ENCODE assay signal across 13 cellular contexts in genomic region chr4:143667461-143667860, GRCh38. TPM values are rescaled to one million over a fixed set of nuclear protein-coding genes. Genes with fewer than 3 reads are reported as not detected.
DNase-seq lines count a peak whose midpoint lies in the region; ATAC-seq and TF ChIP-seq lines count a peak whose summit lies in the region.
"Had no signal": no experiment of that assay in that cellular context is flagged by ENCODE, and none has a peak within 500 bp of the region (broad histone marks: within the 10 kb centered on the region; RNA-seq: fewer than 3 reads in every experiment).

No MANE protein-coding gene starts in this region.

- no peak overlapping the region for H3K4me3 Mint-ChIP-seq in mesothelial cell of epicardium
- H3K4me3 Mint-ChIP-seq: activated B cell treated with CpG ODN at 0.5 μM for 24 hours; activated naive CD4-positive, alpha-beta T cell treated with anti-CD3 and anti-CD28 coated beads, Interleukin-2, amount 50 U/mL, for 24 hours; naive B cell had no signal

- no peaks in the 10 kb centered on the region for H3K36me3 Mint-ChIP-seq in mesothelial cell of epicardium

- in situ Hi-C loops in KBM-7 (cut with MboI; ENCODE audit: low pct_unique_long_range_greater_than_20kb, low sequenced_read_pairs) = no loop called here

- DNase-seq in A172 (ENCODE audit: low spot score) (peak; percentile 55), KBM-7 (peak; percentile 43), epithelial cell of proximal tubule (ENCODE audit: low read depth) (peak; percentile 22), midbrain (lab: John Stamatoyannopoulos, UW) (peak; percentile 46), mesothelial cell of epicardium (ENCODE audit: low spot score in 2 of 2, unreplicated experiment in 2 of 2) (no peak), T-helper 1 cell (no peak)
- DNase-seq: activated B cell treated with CpG ODN at 0.5 μM for 24 hours, BE2C, naive B cell had no signal

- no peaks in the 10 kb centered on the region for H3K27me3 Mint-ChIP-seq in mesothelial cell of epicardium (ENCODE audit: low read depth)
- H3K27me3 Mint-ChIP-seq: activated B cell treated with CpG ODN at 0.5 μM for 24 hours had no signal

- no peak overlapping the region for H3K27ac Mint-ChIP-seq in mesothelial cell of epicardium
- H3K27ac Mint-ChIP-seq: activated B cell treated with CpG ODN at 0.5 μM for 24 hours; activated naive CD4-positive, alpha-beta T cell treated with anti-CD3 and anti-CD28 coated beads, Interleukin-2, amount 50 U/mL, for 24 hours; naive B cell had no signal

- H3K9me3 Mint-ChIP-seq in mesothelial cell of epicardium = peaks cover 15% of the 10 kb centered on the region

- no peak for TF ChIP-seq CTCF in epithelial cell of proximal tubule (conservative IDR thresholded peaks at IDR 0.05; ENCODE audit: low read depth, low read length)
- TF ChIP-seq CTCF in mesothelial cell of epicardium (IDR thresholded peaks at IDR 0.05; ENCODE audit: unreplicated experiment) = no peak

- H3K4me3 ChIP-seq in epithelial cell of proximal tubule (ENCODE audit: low read depth, low read length) = no peak overlapping the region
- H3K4me3 ChIP-seq: esophagus muscularis mucosa had no signal

- ATAC-seq in HG03378 (IDR thresholded peaks at IDR 0.05; ENCODE audit: unreplicated experiment) = no peak
- no peak for ATAC-seq in HG02588 (IDR thresholded peaks at IDR 0.05; ENCODE audit: unreplicated experiment)

- H3K4me1 Mint-ChIP-seq in mesothelial cell of epicardium = no peaks in the 10 kb centered on the region
- H3K4me1 Mint-ChIP-seq: activated B cell treated with CpG ODN at 0.5 μM for 24 hours; activated naive CD4-positive, alpha-beta T cell treated with anti-CD3 and anti-CD28 coated beads, Interleukin-2, amount 50 U/mL, for 24 hours; naive B cell had no signal

RNA-seq across cellular contexts. Expression of gene FREM3, which starts 33.0 kb away (rescaled TPM):
- not detected in 2 replicates for total RNA-seq in A172 (2014; rRNA removed; shearing (Covaris generic))
- total RNA-seq in epithelial cell of proximal tubule (not detected in 2 replicates), mesothelial cell of epicardium (not detected in 3 replicates)
- total RNA-seq: activated B cell treated with CpG ODN at 0.5 μM for 24 hours, esophagus muscularis mucosa had no signal

Comparison
In these comparisons a context has a peak if more than half of its experiments do, and no peak if none do; other contexts are left out.
1. DNase-seq: peak in A172 (single experiment), KBM-7 (single experiment), epithelial cell of proximal tubule (single experiment) and midbrain (single experiment); none in mesothelial cell of epicardium (0 of 2) and T-helper 1 cell (0 of 5).